In the genomic region with DNA sequence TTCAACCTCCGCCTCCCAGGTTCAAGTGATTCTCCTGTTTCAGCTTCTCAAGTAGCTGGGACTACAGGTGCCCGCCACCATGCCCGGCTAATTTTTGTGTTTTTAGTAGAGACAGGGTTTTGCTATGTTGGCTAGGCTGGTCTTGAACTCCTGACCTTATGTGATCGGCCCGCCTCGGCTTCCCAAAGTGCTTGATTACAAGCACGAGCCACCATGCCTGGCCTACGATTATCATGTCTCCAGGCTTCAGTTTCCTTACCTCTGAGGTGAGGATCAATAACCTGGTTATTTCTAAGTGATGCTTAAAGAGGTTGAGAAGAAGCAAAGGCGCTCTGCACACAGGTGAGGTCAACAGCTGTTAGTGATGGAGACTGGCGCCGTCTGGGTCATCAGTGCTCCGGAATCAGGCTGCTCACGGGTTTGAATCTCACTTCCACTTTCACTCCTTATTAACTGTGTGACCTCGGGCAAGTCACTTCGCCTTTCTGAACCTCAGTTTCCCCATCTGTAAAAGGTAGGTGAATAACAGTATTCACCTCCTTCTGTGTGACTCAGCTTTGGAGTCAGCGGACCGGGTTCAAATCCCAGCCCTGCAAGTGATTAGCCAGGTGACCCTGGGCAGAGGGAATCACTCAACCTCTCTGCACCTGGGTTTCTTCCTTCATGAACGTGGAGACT, we compare ENCODE assay signal across 8 cellular contexts. TPM values are rescaled to one million over a fixed set of nuclear protein-coding genes. Genes with fewer than 3 reads are reported as not detected.
DNase-seq lines count a peak whose midpoint lies in the region; ATAC-seq, FAIRE-seq and TF ChIP-seq lines count a peak whose summit lies in the region.

No MANE protein-coding gene starts in this region.

- H3K79me2 ChIP-seq in keratinocyte (ENCODE audit: control insufficient read depth, insufficient read depth, low read length), result peaks cover 40% of the 10 kb centered on the region

- FAIRE-seq in GM12891 (lab: Jason Lieb, UNC) (peak; percentile 60), keratinocyte (lab: Jason Lieb, UNC) (no peak)

- TF ChIP-seq CTCF in keratinocyte (optimal IDR thresholded peaks at IDR 0.05 in 1 of 3, IDR thresholded peaks at IDR 0.05 in 1 of 3, conservative IDR thresholded peaks at IDR 0.05 in 1 of 3; ENCODE audit: extremely low read depth in 1 of 3, insufficient read depth in 2 of 3, low read length in 3 of 3), result no peak

- peak; percentile 48 for DNase-seq in GM12891 (ENCODE audit: insufficient read length, low spot score)
- DNase-seq in activated CD4-positive, alpha-beta memory T cell treated with anti-CD3 and anti-CD28 coated beads for 36 hours, result peak; percentile 43
- DNase-seq in keratinocyte (ENCODE audit: low read depth, low spot score), result no peak
- no peak for DNase-seq in NOMO-1 treated with dmso at 0.1 percent for 144 hours (lab: John Stamatoyannopoulos, UW; ENCODE audit: unreplicated experiment)
- DNase-seq in activated gamma-delta T cell (lab: John Stamatoyannopoulos, UW), result no peak

- H3K4me2 ChIP-seq in keratinocyte (ENCODE audit: control insufficient read depth, extremely low read depth, insufficient read depth, low read depth, low read length), result peak overlapping the region; percentile 95

- no peaks in the 10 kb centered on the region for H3K9me3 ChIP-seq in keratinocyte (ENCODE audit: control insufficient read depth, low read depth, low read length)
- no peaks in the 10 kb centered on the region for H3K9me3 ChIP-seq in stomach smooth muscle (ENCODE audit: control insufficient read depth in 2 of 2, low read length in 2 of 2)

- intact Hi-C loops in activated CD4-positive, alpha-beta memory T cell treated with anti-CD3 and anti-CD28 coated beads for 36 hours (cut with micrococcal nuclease), result no loop called here

- H3K36me3 Mint-ChIP-seq in activated CD4-positive, alpha-beta memory T cell treated with anti-CD3 and anti-CD28 coated beads for 36 hours, result peaks cover 12% of the 10 kb centered on the region

- POLR2A ChIA-PET in activated CD4-positive, alpha-beta memory T cell treated with anti-CD3 and anti-CD28 coated beads for 36 hours (lab: Charles Lee), result interaction anchor here (1.1 kb wide), 1 partner anchor 85 kb away, joined by 3 read pairs; no protein-coding TSS in a partner anchor

- peak; percentile 37 for ATAC-seq in HG02642 (IDR thresholded peaks at IDR 0.05; ENCODE audit: poor library complexity, unreplicated experiment)
- ATAC-seq in GM18517 (IDR thresholded peaks at IDR 0.05; ENCODE audit: unreplicated experiment), result no peak

- peaks cover 46% of the 10 kb centered on the region for H3K4me1 Mint-ChIP-seq in activated CD4-positive, alpha-beta memory T cell treated with anti-CD3 and anti-CD28 coated beads for 36 hours (ENCODE audit: low read depth)

- H3K36me3 ChIP-seq in keratinocyte (ENCODE audit: control insufficient read depth in 2 of 2, extremely low read depth in 1 of 2, insufficient read depth in 2 of 2, low read length in 2 of 2) (peaks cover 0 to 2% of the 10 kb centered on the region in 2 experiments), stomach smooth muscle (ENCODE audit: control insufficient read depth in 2 of 2, insufficient read depth in 2 of 2, low read length in 2 of 2) (no peaks in the 10 kb centered on the region)

- peaks cover 25% of the 10 kb centered on the region for H3K4me1 ChIP-seq in keratinocyte (ENCODE audit: control insufficient read depth, extremely low read depth, insufficient read depth, low read length)
- H3K4me1 ChIP-seq in stomach smooth muscle (ENCODE audit: control insufficient read depth, insufficient read depth, low read length), result peaks cover 38% of the 10 kb centered on the region

- no peaks in the 10 kb centered on the region for H3K27me3 Mint-ChIP-seq in activated CD4-positive, alpha-beta memory T cell treated with anti-CD3 and anti-CD28 coated beads for 36 hours

- H3K4me3 Mint-ChIP-seq in activated CD4-positive, alpha-beta memory T cell treated with anti-CD3 and anti-CD28 coated beads for 36 hours, result peak overlapping the region; percentile 84

- peak overlapping the region; percentile 45 to 79 (median 77) for H3K4me3 ChIP-seq in keratinocyte (ENCODE audit: control insufficient read depth in 2 of 3, extremely low read depth in 1 of 3, insufficient read depth in 2 of 3, low read depth in 1 of 3, low read length in 3 of 3)
- peak overlapping the region; percentile 63 to 78 for H3K4me3 ChIP-seq in stomach smooth muscle (ENCODE audit: low read length in 2 of 2)

- peaks cover 3% of the 10 kb centered on the region for H3K9me1 ChIP-seq in keratinocyte (ENCODE audit: control insufficient read depth, extremely low read depth, insufficient read depth, low read length)

- peak overlapping the region; percentile 93 for H2AFZ ChIP-seq in keratinocyte (ENCODE audit: control insufficient read depth, low read length)

- H4K20me1 ChIP-seq in keratinocyte (ENCODE audit: control insufficient read depth, extremely low read depth, insufficient read depth, low read length), result peaks cover 5% of the 10 kb centered on the region

- CTCF ChIA-PET in activated CD4-positive, alpha-beta memory T cell treated with anti-CD3 and anti-CD28 coated beads for 36 hours (lab: Charles Lee), result interaction anchor here (1.1 kb wide), 1 partner anchor 77 kb away, joined by 3 read pairs; no protein-coding TSS in a partner anchor

- H3K27me3 ChIP-seq in keratinocyte (ENCODE audit: control insufficient read depth, extremely low read depth, insufficient read depth, low read length), result no peaks in the 10 kb centered on the region
- no peaks in the 10 kb centered on the region for H3K27me3 ChIP-seq in stomach smooth muscle (ENCODE audit: control insufficient read depth in 1 of 2, insufficient read depth in 2 of 2, low read length in 2 of 2)

- H3K9ac ChIP-seq in keratinocyte (ENCODE audit: control insufficient read depth, extremely low read depth, insufficient read depth, low read length) (peak overlapping the region; percentile 86), stomach smooth muscle (ENCODE audit: low read length in 2 of 2) (peak overlapping the region; percentile 61 to 66)

- dilution Hi-C loops in keratinocyte (cut with MboI; ENCODE audit: extremely low pct_ligation_motif_present, low sequenced_read_pairs), result no loop called here

- H3K27ac Mint-ChIP-seq in activated CD4-positive, alpha-beta memory T cell treated with anti-CD3 and anti-CD28 coated beads for 36 hours, result peak overlapping the region; percentile 87

- H3K9me3 Mint-ChIP-seq in activated CD4-positive, alpha-beta memory T cell treated with anti-CD3 and anti-CD28 coated beads for 36 hours, result no peaks in the 10 kb centered on the region

- H3K27ac ChIP-seq in keratinocyte (ENCODE audit: control insufficient read depth, insufficient read depth, low read length) (peak overlapping the region; percentile 82), stomach smooth muscle (ENCODE audit: low read length) (peak overlapping the region; percentile 31)

- no peak for TF ChIP-seq POLR2A in GM12891 (IDR thresholded peaks at IDR 0.05; ENCODE audit: low read depth, low read length)

TF ChIP-seq in GM12891, 5 proteins besides CTCF, POLR2A, EP300 and RAD21:
- peak; percentile 74 for TF ChIP-seq SPI1 (IDR thresholded peaks at IDR 0.05; ENCODE audit: low read depth, low read length)
- no peak for TF ChIP-seq PAX5 (IDR thresholded peaks at IDR 0.05; ENCODE audit: insufficient read depth, low read length, severe bottlenecking)
- no peak for TF ChIP-seq TAF1 (IDR thresholded peaks at IDR 0.05; ENCODE audit: low read depth, low read length)
TF ChIP-seq in GM12891: peak in this region for 1.

RNA-seq across cellular contexts. Expression of gene ABCC1, which starts 0.7 kb away (rescaled TPM):
- 18.8 TPM for polyA plus RNA-seq in GM12891 (2012; ENCODE audit: low read depth, missing spikeins)
- total RNA-seq in activated CD4-positive, alpha-beta memory T cell treated with anti-CD3 and anti-CD28 coated beads for 36 hours, result 10 to 100 TPM; 49.1 to 50.3 TPM
- 19.4 to 30.4 TPM (median 21.6 TPM) in 3 replicates for polyA plus RNA-seq in keratinocyte
- polyA plus RNA-seq in keratinocyte (2011; ENCODE audit: low read depth), result 9.4 TPM
- 13.4 and 14.6 TPM in 2 replicates for polyA plus RNA-seq in keratinocyte (2011; cell fraction: cytosol; rRNA removed)
- 79.9 TPM in 2 replicates for polyA plus RNA-seq in keratinocyte (2011; cell fraction: nucleus; rRNA removed)
- polyA plus RNA-seq in keratinocyte (2012; ENCODE audit: low replicate concordance), result 24.8 and 43.8 TPM in 2 replicates
- polyA minus RNA-seq in keratinocyte, result 80.7 to 211 TPM (median 95.7 TPM) in 3 replicates
- 32.2 TPM for polyA minus RNA-seq in keratinocyte (2011; cell fraction: cytosol; rRNA and poly(A)+ RNA removed)
- 163 and 213 TPM in 2 replicates for polyA minus RNA-seq in keratinocyte (2011; cell fraction: nucleus; rRNA and poly(A)+ RNA removed)

Comparison
In these comparisons a context has a peak if more than half of its experiments do, and no peak if none do; other contexts are left out.
1. DNase-seq: peak in GM12891 (single experiment) and activated CD4-positive, alpha-beta memory T cell treated with anti-CD3 and anti-CD28 coated beads for 36 hours (single experiment); none in keratinocyte (single experiment), NOMO-1 treated with dmso at 0.1 percent for 144 hours (single experiment) and activated gamma-delta T cell (single experiment).